ENCODE assay signal across 8 cellular contexts in the genomic region with DNA sequence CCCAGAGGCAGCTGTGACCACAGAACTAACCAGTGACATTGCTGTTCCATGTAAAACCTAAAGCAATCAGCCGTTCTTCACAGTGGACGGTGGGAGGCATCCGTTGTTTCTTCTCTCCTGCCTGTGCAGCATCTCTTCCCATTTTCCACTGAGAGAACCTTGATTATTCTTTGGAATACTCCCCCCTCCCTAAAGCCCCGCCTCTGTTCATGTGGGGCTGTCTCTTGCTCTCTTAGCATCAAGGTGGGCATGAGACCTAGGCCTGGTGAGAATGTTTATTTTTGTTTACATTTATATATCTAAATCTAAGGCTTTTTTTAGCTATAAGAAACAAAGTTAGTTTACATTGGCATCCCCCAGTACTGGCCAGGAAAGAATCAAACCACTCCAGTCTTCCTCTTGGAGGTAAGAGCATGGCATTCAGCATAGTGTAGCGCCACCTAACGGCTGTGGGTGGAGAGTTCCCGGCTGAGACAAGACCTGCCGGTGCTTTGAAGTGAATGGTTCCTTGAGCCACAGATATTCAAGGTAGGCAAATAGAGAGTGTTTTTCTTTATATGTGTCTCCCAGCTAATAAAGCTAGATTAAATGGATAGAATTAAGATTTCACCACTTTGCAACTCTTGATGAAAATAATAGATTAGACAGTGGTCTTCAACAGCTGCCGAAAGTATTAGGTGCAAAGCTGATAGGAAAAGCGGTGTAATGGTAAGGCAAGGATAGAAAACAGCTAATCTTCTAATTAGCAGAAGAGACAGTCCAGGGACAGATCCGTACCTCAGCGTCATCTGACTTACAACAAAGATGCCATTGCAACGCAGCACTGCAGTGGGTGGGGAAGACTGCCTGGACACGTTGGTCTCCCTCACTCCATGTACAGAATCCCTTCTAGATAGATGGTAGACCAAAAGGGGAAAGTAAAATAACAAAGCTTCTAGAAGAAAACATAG.
DNase-seq lines count a peak whose midpoint lies in the region; ATAC-seq, FAIRE-seq and TF ChIP-seq lines count a peak whose summit lies in the region.

No MANE protein-coding gene starts in this region.

- peak; percentile 76 to 88 for ATAC-seq in left cardiac atrium
- ATAC-seq in GM18873 (IDR thresholded peaks at IDR 0.05; ENCODE audit: low FRiP score, unreplicated experiment): no peak

- H3K36me3 Mint-ChIP-seq in activated naive CD8-positive, alpha-beta T cell treated with anti-CD3 and anti-CD28 coated beads for 36 hours: no peaks in the 10 kb centered on the region

- no peaks in the 10 kb centered on the region for H3K4me1 Mint-ChIP-seq in activated naive CD8-positive, alpha-beta T cell treated with anti-CD3 and anti-CD28 coated beads for 36 hours

- no peak for TF ChIP-seq POLR2A in H54 (IDR thresholded peaks at IDR 0.05; ENCODE audit: low read depth, low read length)

- H3K27me3 Mint-ChIP-seq in activated naive CD8-positive, alpha-beta T cell treated with anti-CD3 and anti-CD28 coated beads for 36 hours: peaks cover 7% of the 10 kb centered on the region

- DNase-seq in COR-L47 (lab: John Stamatoyannopoulos, UW) (peak; percentile 72), H54 (ENCODE audit: insufficient read length, low spot score) (peak; percentile 72), NCI-H2227 (lab: John Stamatoyannopoulos, UW; ENCODE audit: unreplicated experiment) (peak; percentile 47), left cardiac atrium (peak; percentile 64), renal cortical epithelial cell (ENCODE audit: low read depth) (peak; percentile 70)
- DNase-seq in activated naive CD8-positive, alpha-beta T cell treated with anti-CD3 and anti-CD28 coated beads for 36 hours: peak; percentile 9
- DNase-seq in activated CD8-positive, alpha-beta memory T cell treated with anti-CD3 and anti-CD28 coated beads for 24 hours: no peak

- intact Hi-C loops in left cardiac atrium (cut with DNase I): loop anchor here in 1 of 2 donors (10.0 kb wide), 1 partner anchor 305 kb away; no protein-coding TSS in a partner anchor

- FAIRE-seq in H54 (lab: Jason Lieb, UNC): peak; percentile 61

- no peak overlapping the region for H3K27ac Mint-ChIP-seq in activated naive CD8-positive, alpha-beta T cell treated with anti-CD3 and anti-CD28 coated beads for 36 hours

- H3K4me3 Mint-ChIP-seq in activated naive CD8-positive, alpha-beta T cell treated with anti-CD3 and anti-CD28 coated beads for 36 hours: no peak overlapping the region

- H3K9me3 Mint-ChIP-seq in activated naive CD8-positive, alpha-beta T cell treated with anti-CD3 and anti-CD28 coated beads for 36 hours: peaks cover 2% of the 10 kb centered on the region
